In the genomic region with DNA sequence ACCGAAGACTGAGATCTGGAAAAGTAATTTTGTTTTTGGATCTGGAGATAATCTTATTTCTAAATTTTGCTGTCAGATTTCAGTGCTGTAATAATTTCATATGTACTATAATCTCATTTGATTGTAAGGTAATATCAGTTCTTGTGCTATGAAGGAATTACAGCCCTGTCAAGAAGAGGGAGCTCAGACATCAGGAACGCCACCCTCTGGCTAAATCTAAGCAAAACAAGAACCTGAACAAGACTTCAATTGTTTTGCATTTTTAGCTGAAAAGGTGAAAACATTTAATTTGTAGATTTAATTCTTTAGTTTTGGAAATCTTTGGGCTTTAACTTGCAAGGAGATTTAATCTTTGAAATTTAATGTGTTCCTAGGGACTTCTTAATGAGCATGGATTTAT, we compare ENCODE assay signal across 7 cellular contexts.
DNase-seq lines count a peak whose midpoint lies in the region; TF ChIP-seq lines count a peak whose summit lies in the region.

No MANE protein-coding gene starts in this region.

- H3K27me3 ChIP-seq in GM23248 (replicated peaks; ENCODE audit: insufficient read depth) (no peaks in the 10 kb centered on the region), colonic mucosa (no peaks in the 10 kb centered on the region), osteoblast (ENCODE audit: insufficient read depth, low read length) (no peaks in the 10 kb centered on the region), BE2C (no peaks in the 10 kb centered on the region)

- DNase-seq in GM23248 (peak; percentile 3), NCI-H1694 treated with DMSO at 0.1 percent for 48 hours (lab: John Stamatoyannopoulos, UW) (peak; percentile 4), colonic mucosa (peak; percentile 23), osteoblast (ENCODE audit: insufficient read length, low spot score, missing footprints) (no peak), DMS153 (lab: John Stamatoyannopoulos, UW) (no peak), HK-2 (ENCODE audit: unreplicated experiment) (no peak), BE2C (no peak)

- H3K4me2 ChIP-seq in GM23248 (ENCODE audit: unreplicated experiment) = no peak overlapping the region
- no peak overlapping the region for H3K4me2 ChIP-seq in osteoblast (ENCODE audit: insufficient read depth, low read length)

- no peaks in the 10 kb centered on the region for H3K36me3 ChIP-seq in GM23248 (ENCODE audit: low read depth)
- H3K36me3 ChIP-seq in colonic mucosa = no peaks in the 10 kb centered on the region
- no peaks in the 10 kb centered on the region for H3K36me3 ChIP-seq in osteoblast (ENCODE audit: insufficient read depth, low read length)
- no peaks in the 10 kb centered on the region for H3K36me3 ChIP-seq in BE2C

- no peaks in the 10 kb centered on the region for H3K9me2 ChIP-seq in GM23248 (ENCODE audit: insufficient read depth)

- intact Hi-C loops in colonic mucosa (cut with DNase I) = loop anchor here (5.0 to 10.0 kb wide), 2 partner anchors 147 to 189 kb away; no protein-coding TSS in a partner anchor

- H3F3A ChIP-seq in GM23248 (ENCODE audit: insufficient read depth) = no peaks in the 10 kb centered on the region

- H3K27ac ChIP-seq in GM23248 (no peak overlapping the region), colonic mucosa (no peak overlapping the region), osteoblast (ENCODE audit: low read depth, low read length) (no peak overlapping the region)

- H3K79me2 ChIP-seq in GM23248 (ENCODE audit: insufficient read depth) (no peaks in the 10 kb centered on the region), osteoblast (ENCODE audit: insufficient read depth, low read length) (no peaks in the 10 kb centered on the region)

- TF ChIP-seq CTCF in colonic mucosa (IDR thresholded peaks at IDR 0.05) = no peak
- TF ChIP-seq CTCF in osteoblast (IDR thresholded peaks at IDR 0.05; ENCODE audit: extremely low read depth, low read depth, low read length) = peak; percentile 16
- TF ChIP-seq CTCF in BE2C (IDR thresholded peaks at IDR 0.05; ENCODE audit: low read depth, low read length) = no peak

- no peaks in the 10 kb centered on the region for H4K20me1 ChIP-seq in GM23248 (ENCODE audit: insufficient read depth)
- H4K20me1 ChIP-seq in osteoblast (ENCODE audit: insufficient read depth, low read length) = no peaks in the 10 kb centered on the region

- in situ Hi-C loops in GM23248 (cut with MboI) = no loop called here

- H2AFZ ChIP-seq in GM23248 = no peak overlapping the region
- no peak overlapping the region for H2AFZ ChIP-seq in osteoblast (ENCODE audit: low read length)

- H3K4me3 ChIP-seq in GM23248 (no peak overlapping the region), colonic mucosa (no peak overlapping the region), osteoblast (ENCODE audit: insufficient read depth, low read length) (no peak overlapping the region), BE2C (ENCODE audit: low read depth, low read length) (no peak overlapping the region)

- no peaks in the 10 kb centered on the region for H3K4me1 ChIP-seq in GM23248 (ENCODE audit: insufficient read depth)
- H3K4me1 ChIP-seq in colonic mucosa = no peaks in the 10 kb centered on the region
- no peaks in the 10 kb centered on the region for H3K4me1 ChIP-seq in osteoblast (ENCODE audit: insufficient read depth, low read length)
- no peaks in the 10 kb centered on the region for H3K4me1 ChIP-seq in BE2C

- 15 to 16% methylated on average over 2 of the region's 2 CpGs for WGBS in GM23248 (ENCODE audit: low coverage in 1 of 2, low lambda C conversion rate in 2 of 2, missing lambda C conversion rate in 2 of 2), 2 experiments

- H3K9me3 ChIP-seq in GM23248 (ENCODE audit: low read depth) (no peaks in the 10 kb centered on the region), colonic mucosa (no peaks in the 10 kb centered on the region), osteoblast (ENCODE audit: low read depth, low read length) (no peaks in the 10 kb centered on the region), BE2C (no peaks in the 10 kb centered on the region)

- H3K9ac ChIP-seq in GM23248 (no peak overlapping the region), colonic mucosa (ENCODE audit: low read depth in 2 of 2, low read length in 2 of 2) (no peak overlapping the region)

Comparison
In these comparisons a context has a peak if more than half of its experiments do, and no peak if none do; other contexts are left out.
1. DNase-seq: peak in GM23248 (single experiment), NCI-H1694 treated with DMSO at 0.1 percent for 48 hours (single experiment) and colonic mucosa (single experiment); none in osteoblast (single experiment), DMS153 (single experiment), HK-2 (single experiment) and BE2C (single experiment).